Comparison of ENCODE assay signal across 13 cellular contexts in genomic region chr16:12010388-12011251, GRCh38. TPM values are rescaled to one million over a fixed set of nuclear protein-coding genes. Genes with fewer than 3 reads are reported as not detected.
A peak's percentile ranks its signal among the peaks of the same experiment; 100 is the strongest.
DNase-seq lines count a peak whose midpoint lies in the region; ATAC-seq and TF ChIP-seq lines count a peak whose summit lies in the region.
"Had no signal": no experiment of that assay in that cellular context is flagged by ENCODE, and none has a peak within 500 bp of the region (broad histone marks: within the 10 kb centered on the region; RNA-seq: fewer than 3 reads in every experiment).

No MANE protein-coding gene starts in this region.

- H3K9me3 ChIP-seq in left ventricle myocardium inferior (replicated peaks): no peaks in the 10 kb centered on the region
- H3K9me3 ChIP-seq in stomach: no peaks in the 10 kb centered on the region
- no peaks in the 10 kb centered on the region for H3K9me3 ChIP-seq in ovary

- WGBS in stomach, 5 donors: 78 to 83% (median 80%) methylated on average over 13 of the region's 13 CpGs
- WGBS in ovary, 3 donors: 49 to 61% (median 53%) methylated on average over 13 of the region's 13 CpGs

- H3K4me1 ChIP-seq in left ventricle myocardium inferior: peaks cover 16% of the 10 kb centered on the region
- H3K4me1 ChIP-seq in stomach: peaks cover 0 to 13% (median 3%) of the 10 kb centered on the region in 4 donors
- peaks cover 5% of the 10 kb centered on the region for H3K4me1 ChIP-seq in ovary (ENCODE audit: insufficient read depth)

- peaks cover 14% of the 10 kb centered on the region for H3K36me3 ChIP-seq in left ventricle myocardium inferior
- H3K36me3 ChIP-seq in stomach: peaks cover 0 to 22% (median 5%) of the 10 kb centered on the region in 4 donors
- no peaks in the 10 kb centered on the region for H3K36me3 ChIP-seq in ovary

- DNase-seq in GM03348 (ENCODE audit: low spot score) (peak; percentile 21), T-cell (no peak), left ventricle myocardium inferior (no peak), stomach (no peak), amniotic stem cell (lab: John Stamatoyannopoulos, UW) (no peak), cortex of kidney (lab: John Stamatoyannopoulos, UW) (no peak), ovary (no peak)
- DNase-seq: activated effector memory CD4-positive, alpha-beta T cell treated with Interleukin-2 at 50 U/mL for 16 hours; natural killer cell; NCI-H2081; RPMI8226; stimulated activated naive CD8-positive, alpha-beta T cell treated with anti-CD3 and anti-CD28 coated beads, Interleukin-15, amount 100 ng/mL, for 72 hours had no signal

- H3K27ac ChIP-seq in left ventricle myocardium inferior (replicated peaks): peak overlapping the region; percentile 47
- H3K27ac ChIP-seq in stomach: peak overlapping the region in 3 of 5 donors; percentile 33 to 36 (median 35)
- H3K27ac ChIP-seq in ovary: peak overlapping the region in 1 of 2 donors; percentile 63

- peak overlapping the region in 1 of 3 donors; percentile 37 for H3K4me3 Mint-ChIP-seq in T-cell
- H3K4me3 Mint-ChIP-seq: natural killer cell; stimulated activated naive CD8-positive, alpha-beta T cell treated with anti-CD3 and anti-CD28 coated beads, Interleukin-15, amount 100 ng/mL, for 72 hours; WTC11 had no signal

- no peak for TF ChIP-seq POLR2A in stomach (IDR thresholded peaks at IDR 0.05)
- no peak for TF ChIP-seq POLR2A in ovary (IDR thresholded peaks at IDR 0.05)

- H3K4me1 Mint-ChIP-seq in T-cell: peaks cover 20 to 24% (median 23%) of the 10 kb centered on the region in 3 donors
- H3K4me1 Mint-ChIP-seq: WTC11 had no signal

- POLR2A ChIA-PET in T-cell (lab: Charles Lee): no interaction called here

- TF ChIP-seq CTCF in left ventricle myocardium inferior (IDR thresholded peaks at IDR 0.05; ENCODE audit: borderline replicate concordance) (no peak), stomach (IDR thresholded peaks at IDR 0.05) (no peak), ovary (IDR thresholded peaks at IDR 0.05) (no peak)

- peaks cover 10% of the 10 kb centered on the region for H3K36me3 Mint-ChIP-seq in T-cell
- H3K36me3 Mint-ChIP-seq: natural killer cell, WTC11 had no signal

- intact Hi-C loops in left ventricle myocardium inferior (cut with micrococcal nuclease) (no loop called here), stomach (cut with DNase I; ENCODE audit: low total_unique reads) (no loop called here), ovary (cut with DNase I) (no loop called here)

- peak overlapping the region; percentile 27 to 81 for H3K27ac Mint-ChIP-seq in T-cell
- H3K27ac Mint-ChIP-seq: natural killer cell, WTC11 had no signal

- no peak for TF ChIP-seq EP300 in stomach (IDR thresholded peaks at IDR 0.05)
- no peak for TF ChIP-seq EP300 in ovary (IDR thresholded peaks at IDR 0.05)

- no peak for ATAC-seq in T-cell (replicated peaks in 1 of 4)
- ATAC-seq: natural killer cell, WTC11 had no signal

- CTCF ChIA-PET in T-cell (lab: Charles Lee): no interaction called here

- H3K9me3 Mint-ChIP-seq in T-cell: no peaks in the 10 kb centered on the region
- H3K9me3 Mint-ChIP-seq: natural killer cell; stimulated activated naive CD8-positive, alpha-beta T cell treated with anti-CD3 and anti-CD28 coated beads, Interleukin-15, amount 100 ng/mL, for 72 hours; WTC11 had no signal

- H3K4me3 ChIP-seq in left ventricle myocardium inferior (peak overlapping the region; percentile 1), stomach (no peak overlapping the region), ovary (no peak overlapping the region)

- no peaks in the 10 kb centered on the region for H3K27me3 ChIP-seq in left ventricle myocardium inferior (ENCODE audit: low read depth)
- H3K27me3 ChIP-seq in stomach: no peaks in the 10 kb centered on the region
- H3K27me3 ChIP-seq in ovary: no peaks in the 10 kb centered on the region

- no peaks in the 10 kb centered on the region for H3K27me3 Mint-ChIP-seq in T-cell
- H3K27me3 Mint-ChIP-seq: stimulated activated naive CD8-positive, alpha-beta T cell treated with anti-CD3 and anti-CD28 coated beads, Interleukin-15, amount 100 ng/mL, for 72 hours had no signal

RNA-seq across cellular contexts. Expression of gene SNX29, which starts 34.1 kb away (rescaled TPM):
- total RNA-seq in T-cell: 10 to 100 TPM; 28.8 to 40.4 (median 36.2) TPM
- 13.2 TPM for total RNA-seq in left ventricle myocardium inferior
- 10 to 100 TPM; 17.1 to 37.5 (median 18.9) TPM for total RNA-seq in stomach
- 1 to 10 TPM; 3.0 to 4.7 (median 3.7) TPM for polyA plus RNA-seq in stomach
- 10 to 100 TPM; 11.4 to 37.9 (median 26.8) TPM for total RNA-seq in ovary
- 10 to 100 TPM in 1 of 2 donors, 1 to 10 TPM in 1; 7.8 to 17.1 TPM for polyA plus RNA-seq in ovary

RNA-seq across cellular contexts. Expression of gene TNFRSF17, which starts 45.6 kb away (rescaled TPM):
- total RNA-seq in T-cell: 1 to 10 TPM in 2 of 5 donors, under 1 TPM in 3; 0.41 to 1.4 (median 0.82) TPM
- total RNA-seq in left ventricle myocardium inferior: not detected
- total RNA-seq in stomach: 1 to 10 TPM in 1 of 5 donors, not detected in 4; 7.4 TPM
- polyA plus RNA-seq in stomach: 1 to 10 TPM; 1.1 to 2.0 (median 1.6) TPM
- under 1 TPM in 2 of 7 donors, not detected in 5; 0.20 to 0.60 TPM for total RNA-seq in ovary
- polyA plus RNA-seq in ovary: under 1 TPM; 0.19 to 0.52 TPM
- total RNA-seq: WTC11 had no signal
